8 cellular contexts compared by ENCODE assay signal in genomic region chr7:76292206-76292573, GRCh38. TPM values are rescaled to one million over a fixed set of nuclear protein-coding genes. Genes with fewer than 3 reads are reported as not detected.
A peak's percentile ranks its signal among the peaks of the same experiment; 100 is the strongest.
DNase-seq lines count a peak whose midpoint lies in the region; ATAC-seq and TF ChIP-seq lines count a peak whose summit lies in the region.

No MANE protein-coding gene starts in this region.

- peaks cover 3% of the 10 kb centered on the region for H3K36me3 Mint-ChIP-seq in glutamatergic neuron (ENCODE audit: unreplicated experiment)

- TF ChIP-seq EP300 in SK-N-SH (IDR thresholded peaks at IDR 0.05; ENCODE audit: borderline replicate concordance in 1 of 2, low read depth in 1 of 2, low read length in 1 of 2), result no peak

- peaks cover 23% of the 10 kb centered on the region for H3K4me1 Mint-ChIP-seq in glutamatergic neuron (ENCODE audit: low read depth, unreplicated experiment)
- peaks cover 27% of the 10 kb centered on the region for H3K4me1 Mint-ChIP-seq in stimulated activated naive CD8-positive, alpha-beta T cell treated with anti-CD3 and anti-CD28 coated beads, Interleukin-15, amount 100 ng/mL, for 72 hours

- H3K9me3 ChIP-seq in HAP-1, result no peaks in the 10 kb centered on the region
- no peaks in the 10 kb centered on the region for H3K9me3 ChIP-seq in SK-N-SH

- H3K4me2 ChIP-seq in SK-N-SH, result peak overlapping the region; percentile 53; the same call in 1 of the 2 replicates

- H3F3A ChIP-seq in SK-N-SH (replicated peaks; ENCODE audit: insufficient read depth), result peaks cover 44% of the 10 kb centered on the region

- H3K4me1 ChIP-seq in HAP-1, result peaks cover 27% of the 10 kb centered on the region
- H3K4me1 ChIP-seq in SK-N-SH (ENCODE audit: control insufficient read depth in 1 of 2, insufficient read depth in 2 of 2, low read depth in 1 of 2, low read length in 1 of 2), result peaks cover 26 to 36% of the 10 kb centered on the region in 2 experiments; a peak in 3 of 4 replicates

- H2AFZ ChIP-seq in SK-N-SH (ENCODE audit: low read depth), result peak overlapping the region; percentile 87

- POLR2A ChIA-PET in SK-N-SH (lab: Yijun Ruan, JAX), result interaction anchor here (1.6 to 2.2 kb wide), 2 partner anchors 22 to 26 kb away, joined by 5 to 6 read pairs; no protein-coding TSS in a partner anchor

- H3K27me3 ChIP-seq in HAP-1 (ENCODE audit: low read depth) (no peaks in the 10 kb centered on the region), SK-N-SH (ENCODE audit: insufficient read depth) (no peaks in the 10 kb centered on the region)

- CTCF ChIA-PET in SK-N-SH (lab: Yijun Ruan, JAX), result interaction anchor here (0.7 to 31.3 kb wide), 15 partner anchors 10 to 213 kb away, joined by 3 to 774 read pairs (median 12); partner anchors contain the start of genes HSPB1 and YWHAG

- no peaks in the 10 kb centered on the region for H4K20me1 ChIP-seq in SK-N-SH (ENCODE audit: insufficient read depth)

- TF ChIP-seq RAD21 in SK-N-SH (IDR thresholded peaks at IDR 0.05; ENCODE audit: low read length), result no peak

- peak overlapping the region; percentile 50; the same call in 1 of the 2 replicates for H3K9ac ChIP-seq in SK-N-SH

- WGBS in SK-N-SH (ENCODE audit: low lambda C conversion rate), result 72% methylated on average over 5 of the region's 5 CpGs

- in situ Hi-C loops in HAP-1 (cut with MboI; ENCODE audit: low sequenced_read_pairs), result no loop called here

- H3K4me3 ChIP-seq in HAP-1, result peak overlapping the region; percentile 3; the same call in 1 of the 2 replicates
- no peak overlapping the region; a peak in 1 of 4 replicates for H3K4me3 ChIP-seq in SK-N-SH (ENCODE audit: low read depth in 2 of 2, low read length in 1 of 2)

- ATAC-seq in stimulated activated naive CD8-positive, alpha-beta T cell treated with anti-CD3 and anti-CD28 coated beads, Interleukin-15, amount 100 ng/mL, for 72 hours, result peak; percentile 31
- ATAC-seq in HG03439 (IDR thresholded peaks at IDR 0.05; ENCODE audit: unreplicated experiment), result no peak

- H3K9me2 ChIP-seq in SK-N-SH, result no peaks in the 10 kb centered on the region

- H3K4me3 Mint-ChIP-seq in glutamatergic neuron (ENCODE audit: unreplicated experiment), result no peak overlapping the region
- peak overlapping the region; percentile 48 to 59 for H3K4me3 Mint-ChIP-seq in stimulated activated naive CD8-positive, alpha-beta T cell treated with anti-CD3 and anti-CD28 coated beads, Interleukin-15, amount 100 ng/mL, for 72 hours

- H3K79me2 ChIP-seq in SK-N-SH (ENCODE audit: insufficient read depth), result no peaks in the 10 kb centered on the region

- H3K27me3 Mint-ChIP-seq in glutamatergic neuron (ENCODE audit: unreplicated experiment), result peaks cover 15% of the 10 kb centered on the region
- H3K27me3 Mint-ChIP-seq in stimulated activated naive CD8-positive, alpha-beta T cell treated with anti-CD3 and anti-CD28 coated beads, Interleukin-15, amount 100 ng/mL, for 72 hours, result no peaks in the 10 kb centered on the region

- H3K9me3 Mint-ChIP-seq in glutamatergic neuron (ENCODE audit: unreplicated experiment), result peaks cover 22% of the 10 kb centered on the region
- no peaks in the 10 kb centered on the region for H3K9me3 Mint-ChIP-seq in stimulated activated naive CD8-positive, alpha-beta T cell treated with anti-CD3 and anti-CD28 coated beads, Interleukin-15, amount 100 ng/mL, for 72 hours

- no peak for TF ChIP-seq CTCF in SK-N-SH (IDR thresholded peaks at IDR 0.05)
- no peak for TF ChIP-seq CTCF in glutamatergic neuron (IDR thresholded peaks at IDR 0.05; ENCODE audit: partially characterized antibody, unreplicated experiment)

- H3K27ac Mint-ChIP-seq in glutamatergic neuron (ENCODE audit: unreplicated experiment), result peak overlapping the region; percentile 64
- H3K27ac Mint-ChIP-seq in stimulated activated naive CD8-positive, alpha-beta T cell treated with anti-CD3 and anti-CD28 coated beads, Interleukin-15, amount 100 ng/mL, for 72 hours, result peak overlapping the region in 1 of 2 donors; percentile 20

- H3K36me3 ChIP-seq in HAP-1 (replicated peaks) (no peaks in the 10 kb centered on the region), SK-N-SH (replicated peaks in 1 of 2; ENCODE audit: control insufficient read depth in 1 of 2, insufficient read depth in 2 of 2, low read length in 1 of 2) (no peaks in the 10 kb centered on the region)

- H3K27ac ChIP-seq in SK-N-SH (ENCODE audit: low read depth in 2 of 2, low read length in 1 of 2), result peak overlapping the region; percentile 67 to 91

- DNase-seq in HAP-1 (ENCODE audit: low spot score in 2 of 2) (no peak), SK-N-SH (no peak), glutamatergic neuron (no peak), AG08395 (ENCODE audit: low spot score) (no peak), NCI-H2227 treated with DMSO at 0.1 percent for 48 hours (lab: John Stamatoyannopoulos, UW) (no peak)
- DNase-seq in stimulated activated naive CD8-positive, alpha-beta T cell treated with anti-CD3 and anti-CD28 coated beads, Interleukin-15, amount 100 ng/mL, for 72 hours, result no peak
- DNase-seq in stimulated activated naive CD4-positive, alpha-beta T cell (lab: John Stamatoyannopoulos, UW), result no peak

TF ChIP-seq in SK-N-SH, 30 proteins besides CTCF, POLR2A, EP300 and RAD21:
- TF ChIP-seq NFIC (IDR thresholded peaks at IDR 0.05; ENCODE audit: borderline replicate concordance) (no peak), REST (IDR thresholded peaks at IDR 0.05; ENCODE audit: low read depth, low read length) (no peak), MEF2A (IDR thresholded peaks at IDR 0.05; ENCODE audit: borderline replicate concordance, low read depth) (no peak), USF2 (IDR thresholded peaks at IDR 0.05; ENCODE audit: borderline replicate concordance, low read depth, low read length) (no peak), TEAD4 (IDR thresholded peaks at IDR 0.05; ENCODE audit: borderline replicate concordance, insufficient read depth) (no peak), JUND (IDR thresholded peaks at IDR 0.05) (no peak), EZH2phosphoT487 (IDR thresholded peaks at IDR 0.05; ENCODE audit: borderline replicate concordance, low read depth) (no peak), FOXM1 (IDR thresholded peaks at IDR 0.05; ENCODE audit: low read depth) (no peak), RCOR1 (IDR thresholded peaks at IDR 0.05; ENCODE audit: low read length) (no peak), TAF1 (IDR thresholded peaks at IDR 0.05; ENCODE audit: borderline replicate concordance, low read depth, low read length) (no peak), POLR2AphosphoS5 (IDR thresholded peaks at IDR 0.05; ENCODE audit: low read depth, low read length) (no peak), SMC3 (IDR thresholded peaks at IDR 0.05; ENCODE audit: low read depth, low read length) (no peak), MXI1 (IDR thresholded peaks at IDR 0.05; ENCODE audit: low read depth, low read length) (no peak), SIN3A (IDR thresholded peaks at IDR 0.05; ENCODE audit: borderline replicate concordance, low read depth, low read length) (no peak)

RNA-seq across cellular contexts. Expression of gene HSPB1, which starts 10.3 kb away (rescaled TPM):
- polyA plus RNA-seq in SK-N-SH (2012; rRNA removed), result 439 and 824 TPM in 2 replicates
- polyA plus RNA-seq in SK-N-SH (2012; cell fraction: cytosol; rRNA removed), result 324 and 487 TPM in 2 replicates
- 369 and 776 TPM in 2 replicates for polyA plus RNA-seq in SK-N-SH (2012; cell fraction: nucleus; rRNA removed)
- total RNA-seq in glutamatergic neuron (ENCODE audit: unreplicated experiment), result 50.4 TPM
